Comparison of ENCODE assay signal across 28 cellular contexts in the genomic region with DNA sequence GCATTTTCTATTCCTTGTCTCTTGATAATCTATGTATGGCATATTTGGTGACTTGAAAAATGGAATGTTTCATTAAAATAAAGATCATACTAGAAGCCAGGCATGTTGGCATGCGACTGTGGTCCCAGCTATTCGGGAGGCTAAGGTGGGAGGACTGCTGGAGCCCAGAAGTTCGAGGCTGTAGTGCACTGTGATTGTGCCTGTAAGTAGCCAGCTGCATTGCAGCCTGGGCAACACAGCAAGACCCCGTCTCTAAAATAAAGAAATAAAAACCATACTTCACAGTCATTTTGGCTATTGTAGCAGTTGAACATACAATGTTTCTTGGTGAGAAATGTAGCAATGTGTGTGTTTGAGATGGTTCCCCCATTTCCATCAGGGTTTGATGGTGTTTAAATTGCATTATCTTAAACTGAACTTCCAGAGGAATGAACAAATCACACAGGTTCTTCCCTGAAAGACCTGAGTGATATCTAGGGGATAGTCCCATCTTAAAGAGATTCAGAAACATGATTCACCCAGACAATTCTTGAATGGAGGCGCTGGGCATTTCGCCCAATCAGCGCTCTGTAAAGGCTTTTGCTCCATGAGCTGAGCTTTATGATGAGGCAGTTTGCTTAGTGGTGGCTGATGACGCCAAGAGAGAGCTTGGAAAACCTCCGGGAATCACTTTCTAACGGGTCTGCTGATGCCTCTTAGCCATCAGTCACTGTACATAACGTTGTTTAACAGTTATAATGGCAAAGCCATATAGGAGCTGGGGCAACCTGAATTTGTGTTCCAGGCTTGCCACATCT. TPM values are rescaled to one million over a fixed set of nuclear protein-coding genes. Genes with fewer than 3 reads are reported as not detected.
DNase-seq lines count a peak whose midpoint lies in the region; ATAC-seq and TF ChIP-seq lines count a peak whose summit lies in the region.
"Had no signal": no experiment of that assay in that cellular context is flagged by ENCODE, and none has a peak within 500 bp of the region (broad histone marks: within the 10 kb centered on the region; RNA-seq: fewer than 3 reads in every experiment).

No MANE protein-coding gene starts in this region.

- ATAC-seq in Right ventricle myocardium inferior (no peak), HG02885 (IDR thresholded peaks at IDR 0.05; ENCODE audit: poor library complexity, unreplicated experiment) (no peak)
- ATAC-seq: GM23338 had no signal

- H3K36me3 ChIP-seq in osteoblast (ENCODE audit: insufficient read depth, low read length) (no peaks in the 10 kb centered on the region), mammary epithelial cell (ENCODE audit: insufficient read depth, low read length) (no peaks in the 10 kb centered on the region)

- 95% methylated on average over 11 of the region's 11 CpGs for WGBS in mammary epithelial cell (ENCODE audit: low coverage, missing lambda C conversion rate)

- no peak overlapping the region for H3K27ac ChIP-seq in osteoblast (ENCODE audit: low read depth, low read length)
- H3K27ac ChIP-seq in mammary epithelial cell (ENCODE audit: insufficient read depth, low read depth, low read length) = no peak overlapping the region
- H3K27ac ChIP-seq: BLaER1, KMS-11 had no signal

- H3K9me3 ChIP-seq in osteoblast (ENCODE audit: low read depth, low read length) (no peaks in the 10 kb centered on the region), mammary epithelial cell (replicated peaks; ENCODE audit: insufficient read depth, low read length) (no peaks in the 10 kb centered on the region)
- H3K9me3 ChIP-seq: BLaER1 had no signal

- H3K27me3 ChIP-seq in osteoblast (ENCODE audit: insufficient read depth, low read length) (no peaks in the 10 kb centered on the region), mammary epithelial cell (ENCODE audit: insufficient read depth, low read length) (no peaks in the 10 kb centered on the region)
- H3K27me3 ChIP-seq: BLaER1 had no signal

- H2AFZ ChIP-seq in osteoblast (ENCODE audit: low read length) (no peak overlapping the region), mammary epithelial cell (ENCODE audit: low read depth, low read length) (no peak overlapping the region)
- H2AFZ ChIP-seq: GM23338 had no signal

- in situ Hi-C loops in astrocyte of the spinal cord (cut with HindIII; ENCODE audit: low sequenced_read_pairs) = no loop called here
- in situ Hi-C loops in mammary epithelial cell (cut with MboI; ENCODE audit: low sequenced_read_pairs in 2 of 2) = no loop called here

- H3K9ac ChIP-seq in mammary epithelial cell (ENCODE audit: insufficient read depth, low read length) = no peak overlapping the region
- H3K9ac ChIP-seq: BLaER1, KMS-11 had no signal

- intact Hi-C loops in cardiac septum (cut with DNase I) = no loop called here
- intact Hi-C loops in Right ventricle myocardium inferior (cut with DNase I) = no loop called here
- intact Hi-C loops in mammary epithelial cell (cut with micrococcal nuclease) = no loop called here

- H4K20me1 ChIP-seq in osteoblast (ENCODE audit: insufficient read depth, low read length) = no peaks in the 10 kb centered on the region
- H4K20me1 ChIP-seq in mammary epithelial cell (ENCODE audit: insufficient read depth, low read length) = no peaks in the 10 kb centered on the region
- H4K20me1 ChIP-seq: BLaER1 had no signal

- no peaks in the 10 kb centered on the region for H3K4me1 ChIP-seq in osteoblast (ENCODE audit: insufficient read depth, low read length)
- H3K4me1 ChIP-seq in mammary epithelial cell (ENCODE audit: insufficient read depth, low read length) = no peaks in the 10 kb centered on the region
- H3K4me1 ChIP-seq: BLaER1 had no signal

- H3K79me2 ChIP-seq in osteoblast (ENCODE audit: insufficient read depth, low read length) (no peaks in the 10 kb centered on the region), mammary epithelial cell (ENCODE audit: insufficient read depth, low read length) (no peaks in the 10 kb centered on the region)

- dilution Hi-C loops in mammary epithelial cell (cut with HindIII; ENCODE audit: low sequenced_read_pairs) = no loop called here

- TF ChIP-seq CTCF in astrocyte of the spinal cord (IDR thresholded peaks at IDR 0.05; ENCODE audit: low read depth, low read length) = no peak
- TF ChIP-seq CTCF in osteoblast (IDR thresholded peaks at IDR 0.05; ENCODE audit: extremely low read depth, low read depth, low read length) = no peak
- TF ChIP-seq CTCF in mammary epithelial cell (conservative IDR thresholded peaks at IDR 0.05 in 1 of 2, IDR thresholded peaks at IDR 0.05 in 1 of 2; ENCODE audit: extremely low read depth in 1 of 2, insufficient read depth in 1 of 2, low read depth in 1 of 2, low read length in 2 of 2) = no peak

- DNase-seq in cardiac septum (ENCODE audit: low spot score) (peak; percentile 54), Right ventricle myocardium inferior (ENCODE audit: missing footprints) (no peak), astrocyte of the spinal cord (ENCODE audit: low read depth, low spot score) (peak; percentile 37), osteoblast (ENCODE audit: insufficient read length, low spot score, missing footprints) (peak; percentile 25), OCI-M1 (lab: John Stamatoyannopoulos, UW) (no peak), mammary epithelial cell (no peak)
- DNase-seq: CD4-positive, CD25-positive, alpha-beta regulatory T cell; DMS53; H9; HFFc6; MM.1S; NCI-H1417; NCI-H1694; NCI-H2081; NCI-H2227 treated with DMSO at 0.1 percent for 48 hours; NCI-H526 treated with DMSO at 0.1 percent for 48 hours; RPMI8226; SHP77 had no signal

- BruUV-seq in mammary epithelial cell (replicated peaks; lab: Mats Ljungman, UMichigan) = no TSS peak

- CTCF ChIA-PET in mammary epithelial cell (lab: Charles Lee; ENCODE audit: low non-redundant PET) = no interaction called here

- H3K4me3 ChIP-seq in astrocyte of the spinal cord (ENCODE audit: low read depth, low read length) (no peak overlapping the region), osteoblast (ENCODE audit: insufficient read depth, low read length) (no peak overlapping the region), mammary epithelial cell (replicated peaks in 1 of 3; ENCODE audit: insufficient read depth in 1 of 3, low read depth in 2 of 3, low read length in 3 of 3) (no peak overlapping the region)
- H3K4me3 ChIP-seq: BLaER1, GM23338 had no signal

- no peak overlapping the region for H3K4me2 ChIP-seq in osteoblast (ENCODE audit: insufficient read depth, low read length)
- H3K4me2 ChIP-seq in mammary epithelial cell (ENCODE audit: insufficient read depth, low read depth, low read length) = no peak overlapping the region
- H3K4me2 ChIP-seq: BLaER1, GM23338, KMS-11 had no signal

RNA-seq across cellular contexts. Expression of a gene that starts 19.4 kb away (rescaled TPM):
- total RNA-seq in cardiac septum (not detected), Right ventricle myocardium inferior (not detected), osteoblast (not detected in 2 replicates), mammary epithelial cell (under 1 TPM in 1 of 2 donors, not detected in 1; 0.24 TPM)
- polyA plus RNA-seq in mammary epithelial cell = 0.14 TPM
- polyA minus RNA-seq in mammary epithelial cell = not detected
- total RNA-seq: A172; CD4-positive, CD25-positive, alpha-beta regulatory T cell; Daoy; G401; GM23338; H9; HFFc6; SK-MEL-5 had no signal
- polyA plus RNA-seq: AG04450, GM23338, IgD-negative memory B cell had no signal

Comparison
In these comparisons a context has a peak if more than half of its experiments do, and no peak if none do; other contexts are left out.
1. DNase-seq: peak in cardiac septum (single experiment), astrocyte of the spinal cord (single experiment) and osteoblast (single experiment); none in Right ventricle myocardium inferior (single experiment), OCI-M1 (single experiment) and mammary epithelial cell (single experiment).